11 cellular contexts compared by ENCODE assay signal in the genomic region with DNA sequence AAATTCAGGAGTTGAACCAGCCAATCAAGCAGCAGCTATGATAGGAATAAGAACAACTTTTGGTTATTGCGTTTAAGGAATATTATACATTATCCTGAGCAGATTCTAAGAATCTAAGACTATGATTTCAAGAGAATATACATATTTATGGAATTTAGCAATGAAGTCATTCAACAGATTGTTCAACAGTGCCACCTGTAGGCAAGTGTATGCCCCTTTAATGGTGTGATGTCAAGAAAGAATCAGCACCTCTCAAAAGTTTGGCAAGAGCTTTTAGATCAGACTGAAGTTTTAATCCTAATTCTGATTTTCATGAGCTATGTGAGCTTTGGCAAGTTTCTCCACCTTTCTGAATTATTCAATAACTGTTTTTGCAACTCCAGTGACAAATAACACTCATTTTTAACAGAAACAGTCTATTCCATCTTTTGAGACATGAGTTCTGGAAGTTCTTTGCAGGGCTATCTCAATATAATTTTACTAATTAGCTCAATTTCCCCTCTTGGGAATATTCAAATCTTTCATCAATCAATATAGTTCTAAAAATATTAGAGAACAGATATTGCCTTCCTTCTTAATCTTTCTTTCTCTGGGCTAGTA.
A peak's percentile ranks its signal among the peaks of the same experiment; 100 is the strongest.
DNase-seq lines count a peak whose midpoint lies in the region; ATAC-seq, FAIRE-seq and TF ChIP-seq lines count a peak whose summit lies in the region.
"Had no signal": no experiment of that assay in that cellular context is flagged by ENCODE, and none has a peak within 500 bp of the region (broad histone marks: within the 10 kb centered on the region; RNA-seq: fewer than 3 reads in every experiment).

No MANE protein-coding gene starts in this region.

- no peak for TF ChIP-seq POLR2A in GM12878 (IDR thresholded peaks at IDR 0.05; ENCODE audit: low read depth, low read length)

- no peaks in the 10 kb centered on the region for H3K36me3 Mint-ChIP-seq in CD8-positive, alpha-beta T cell

- no peaks in the 10 kb centered on the region for H3K79me2 ChIP-seq in GM12878 (ENCODE audit: control insufficient read depth, insufficient read depth, low read length)

- FAIRE-seq in GM12878 (lab: Jason Lieb, UNC): no peak
- FAIRE-seq: GM12892 had no signal

- TF ChIP-seq EP300 in GM12878 (IDR thresholded peaks at IDR 0.05; ENCODE audit: borderline replicate concordance in 1 of 2, control insufficient read depth in 1 of 2, low read depth in 2 of 2, low read length in 2 of 2): no peak

- H3K27me3 ChIP-seq in GM06990 (replicated peaks; ENCODE audit: control insufficient read depth, insufficient read depth, low read length) (no peaks in the 10 kb centered on the region), GM12878 (replicated peaks in 1 of 2; ENCODE audit: control insufficient read depth in 2 of 2, insufficient read depth in 2 of 2, low read length in 1 of 2) (no peaks in the 10 kb centered on the region), lower lobe of right lung (ENCODE audit: low read depth) (no peaks in the 10 kb centered on the region), heart right ventricle (no peaks in the 10 kb centered on the region)
- H3K27me3 ChIP-seq in CD8-positive, alpha-beta T cell (ENCODE audit: insufficient read depth, low read length): no peaks in the 10 kb centered on the region

- H3K27me3 Mint-ChIP-seq in CD8-positive, alpha-beta T cell (ENCODE audit: low read depth): no peaks in the 10 kb centered on the region

- no peak overlapping the region for H2AFZ ChIP-seq in GM12878 (ENCODE audit: control insufficient read depth, low read depth, low read length)

- no peak for ATAC-seq in GM12878
- ATAC-seq in lower lobe of right lung: no peak
- no peak for ATAC-seq in CD8-positive, alpha-beta T cell
- ATAC-seq in heart right ventricle: no peak
- no peak for ATAC-seq in HG03095 (IDR thresholded peaks at IDR 0.05; ENCODE audit: unreplicated experiment)

- peaks cover 4% of the 10 kb centered on the region for H3K9me3 Mint-ChIP-seq in CD8-positive, alpha-beta T cell

- no peak overlapping the region for H3K9ac ChIP-seq in GM12878 (ENCODE audit: control insufficient read depth, insufficient read depth, low read length)

- H3K4me3 ChIP-seq in GM06990 (replicated peaks; ENCODE audit: low read depth, low read length): no peak overlapping the region
- H3K4me3 ChIP-seq in GM12878: no peak overlapping the region
- no peak overlapping the region for H3K4me3 ChIP-seq in lower lobe of right lung
- H3K4me3 ChIP-seq in CD8-positive, alpha-beta T cell (ENCODE audit: low read depth, low read length): no peak overlapping the region
- no peak overlapping the region for H3K4me3 ChIP-seq in heart right ventricle

- DNase-seq in GM06990 (ENCODE audit: extremely low read depth, insufficient read length): no peak
- peak; percentile 14 for DNase-seq in LoVo (ENCODE audit: low spot score)
- DNase-seq in GM12878 (ENCODE audit: low read depth, low spot score): no peak
- DNase-seq in lower lobe of right lung: no peak
- DNase-seq in CD8-positive, alpha-beta T cell: no peak
- no peak for DNase-seq in heart right ventricle
- DNase-seq in epidermal melanocyte (ENCODE audit: insufficient read length, low spot score): no peak
- DNase-seq: HFFc6, NCI-H1092 treated with DMSO at 0.1 percent for 48 hours had no signal

- H3K4me1 Mint-ChIP-seq in CD8-positive, alpha-beta T cell (ENCODE audit: low read depth): no peaks in the 10 kb centered on the region

- TF ChIP-seq CTCF in GM06990 (IDR thresholded peaks at IDR 0.05; ENCODE audit: insufficient read depth, low read length, poor library complexity, severe bottlenecking) (peak; percentile 29), GM12878 (IDR thresholded peaks at IDR 0.05 in 2 of 3, conservative IDR thresholded peaks at IDR 0.05 in 1 of 3; ENCODE audit: control insufficient read depth in 2 of 3, extremely low read depth in 1 of 3, insufficient read depth in 1 of 3, low read depth in 3 of 3, low read length in 3 of 3) (peak; percentile 13 to 33 (median 20); a peak in 2 of 6 replicates), lower lobe of right lung (IDR thresholded peaks at IDR 0.05) (peak; percentile 28), heart right ventricle (IDR thresholded peaks at IDR 0.05) (peak in 1 of 9 donors; percentile 18)
- no peak for TF ChIP-seq CTCF in CD8-positive, alpha-beta T cell (IDR thresholded peaks at IDR 0.05)

- H3K4me1 ChIP-seq in GM12878 (ENCODE audit: control insufficient read depth, insufficient read depth, low read length) (no peaks in the 10 kb centered on the region), lower lobe of right lung (no peaks in the 10 kb centered on the region), heart right ventricle (no peaks in the 10 kb centered on the region)
- H3K4me1 ChIP-seq in CD8-positive, alpha-beta T cell (ENCODE audit: insufficient read depth, low read length): no peaks in the 10 kb centered on the region

- in situ Hi-C loops in GM12878 (cut with MboI): no loop called here

- H3K36me3 ChIP-seq in GM06990 (ENCODE audit: control insufficient read depth, insufficient read depth, low read length) (no peaks in the 10 kb centered on the region), GM12878 (ENCODE audit: control insufficient read depth in 2 of 2, insufficient read depth in 2 of 2, low read length in 1 of 2) (no peaks in the 10 kb centered on the region), lower lobe of right lung (no peaks in the 10 kb centered on the region), heart right ventricle (no peaks in the 10 kb centered on the region)
- no peaks in the 10 kb centered on the region for H3K36me3 ChIP-seq in CD8-positive, alpha-beta T cell (ENCODE audit: insufficient read depth, low read length)

- peak; percentile 38 for TF ChIP-seq RAD21 in GM12878 (IDR thresholded peaks at IDR 0.05; ENCODE audit: insufficient read depth, low read depth, low read length)

- H3K27ac ChIP-seq in GM12878 (ENCODE audit: control insufficient read depth, insufficient read depth) (no peak overlapping the region), lower lobe of right lung (no peak overlapping the region), heart right ventricle (no peak overlapping the region)
- no peak overlapping the region for H3K27ac ChIP-seq in CD8-positive, alpha-beta T cell (ENCODE audit: low read depth, low read length)

- H3K27ac Mint-ChIP-seq in CD8-positive, alpha-beta T cell: no peak overlapping the region
- H3K27ac Mint-ChIP-seq: HFFc6 had no signal

- CTCF ChIA-PET in GM12878 (lab: Yijun Ruan, JAX): interaction anchor here (0.6 to 2.3 kb wide), 11 partner anchors 10 to 329 kb away, joined by 3 to 10 read pairs (median 3); no protein-coding TSS in a partner anchor
- CTCF ChIA-PET in CD8-positive, alpha-beta T cell (lab: Charles Lee): no interaction called here

- intact Hi-C loops in GM12878 (cut with micrococcal nuclease; ENCODE audit: unreplicated experiment): no loop called here
- intact Hi-C loops in lower lobe of right lung (cut with DNase I): no loop called here
- intact Hi-C loops in CD8-positive, alpha-beta T cell (cut with DNase I, micrococcal nuclease): no loop called here
- intact Hi-C loops in heart right ventricle (cut with DNase I): no loop called here

- H3K4me2 ChIP-seq in GM12878 (ENCODE audit: control insufficient read depth, insufficient read depth): no peak overlapping the region

- POLR2A ChIA-PET in GM12878 (lab: Charles Lee): no interaction called here
- POLR2A ChIA-PET in CD8-positive, alpha-beta T cell (lab: Charles Lee): interaction anchor here (1.2 kb wide), 1 partner anchor 18 kb away, joined by 3 read pairs; no protein-coding TSS in a partner anchor

- no peak overlapping the region for H3K4me3 Mint-ChIP-seq in CD8-positive, alpha-beta T cell
- H3K4me3 Mint-ChIP-seq: HFFc6 had no signal

- WGBS in GM12878 (ENCODE audit: insufficient coverage, insufficient replicate concordance, low lambda C conversion rate, missing lambda C conversion rate): 4% methylated on average over 1 of the region's 1 CpG
- 40 to 49% methylated on average over 1 of the region's 1 CpG for WGBS in heart right ventricle, 2 donors

- RAD21 ChIA-PET in GM12878 (lab: Charles Lee; ENCODE audit: unreplicated experiment): interaction anchor here (0.9 to 2.6 kb wide), 13 partner anchors 8 to 379 kb away, joined by 3 to 15 read pairs (median 3); no protein-coding TSS in a partner anchor

- BruUV-seq in GM12878 (replicated peaks; lab: Mats Ljungman, UMichigan): no TSS peak

- H4K20me1 ChIP-seq in GM12878 (ENCODE audit: control insufficient read depth, insufficient read depth): no peaks in the 10 kb centered on the region

- SMC1A ChIA-PET in GM12878 (lab: Charles Lee; ENCODE audit: uncharacterized antibody, unreplicated experiment): interaction anchor here (0.8 to 3.0 kb wide), 11 partner anchors 9 to 132 kb away, joined by 3 to 24 read pairs (median 5); no protein-coding TSS in a partner anchor

- H3K9me3 ChIP-seq in GM12878 (replicated peaks; ENCODE audit: control insufficient read depth, insufficient read depth, low read length) (no peaks in the 10 kb centered on the region), lower lobe of right lung (peaks cover 3% of the 10 kb centered on the region), heart right ventricle (peaks cover 0 to 22% (median 0%) of the 10 kb centered on the region in 11 donors)
- H3K9me3 ChIP-seq in CD8-positive, alpha-beta T cell (ENCODE audit: low read length): no peaks in the 10 kb centered on the region

TF ChIP-seq in GM12878, 131 proteins besides CTCF, POLR2A, EP300 and RAD21 (continues in another document):
- TF ChIP-seq, protein P1, sequence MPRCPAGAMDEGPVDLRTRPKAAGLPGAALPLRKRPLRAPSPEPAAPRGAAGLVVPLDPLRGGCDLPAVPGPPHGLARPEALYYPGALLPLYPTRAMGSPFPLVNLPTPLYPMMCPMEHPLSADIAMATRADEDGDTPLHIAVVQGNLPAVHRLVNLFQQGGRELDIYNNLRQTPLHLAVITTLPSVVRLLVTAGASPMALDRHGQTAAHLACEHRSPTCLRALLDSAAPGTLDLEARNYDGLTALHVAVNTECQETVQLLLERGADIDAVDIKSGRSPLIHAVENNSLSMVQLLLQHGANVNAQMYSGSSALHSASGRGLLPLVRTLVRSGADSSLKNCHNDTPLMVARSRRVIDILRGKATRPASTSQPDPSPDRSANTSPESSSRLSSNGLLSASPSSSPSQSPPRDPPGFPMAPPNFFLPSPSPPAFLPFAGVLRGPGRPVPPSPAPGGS (IDR thresholded peaks at IDR 0.05; ENCODE audit: borderline replicate concordance, insufficient read depth, low read depth, low read length, poor library complexity, severe bottlenecking): no peak
- TF ChIP-seq CHD1 (IDR thresholded peaks at IDR 0.05; ENCODE audit: low read depth, low read length): no peak
